Comparison of ENCODE assay signal across 8 cellular contexts in the genomic region with DNA sequence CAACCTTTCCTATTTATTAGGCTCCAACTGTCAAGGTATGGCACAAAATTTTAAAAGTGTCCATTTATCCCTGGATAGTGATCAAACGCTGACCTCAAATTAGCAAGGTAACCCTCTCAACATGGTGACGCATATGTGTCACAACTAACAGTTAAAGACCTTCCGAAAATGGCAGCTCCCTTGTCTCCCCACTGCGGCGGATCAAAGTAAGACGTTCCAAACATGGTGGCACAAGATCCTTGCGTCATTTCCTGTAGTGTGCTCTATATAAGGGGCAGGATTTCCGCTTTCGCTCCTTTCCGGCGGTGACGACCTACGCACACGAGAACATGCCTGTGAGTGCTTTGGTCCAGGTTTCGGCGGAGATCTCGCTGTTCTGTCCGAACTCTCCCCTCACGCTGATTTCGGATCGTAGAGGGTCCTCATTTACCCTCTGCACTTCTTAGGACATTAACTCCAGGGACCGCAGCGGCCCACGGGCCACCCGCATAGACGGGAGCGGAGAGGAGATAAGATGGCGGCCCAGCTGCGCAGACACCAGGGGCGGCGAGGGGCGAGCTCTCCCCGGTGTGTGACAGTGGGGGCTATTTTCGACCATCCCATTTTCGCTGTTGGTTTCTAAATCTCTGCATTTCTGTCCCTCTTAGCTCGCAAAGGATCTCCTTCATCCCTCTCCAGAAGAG. TPM values are rescaled to one million over a fixed set of nuclear protein-coding genes. Genes with fewer than 3 reads are reported as not detected.
A peak's percentile ranks its signal among the peaks of the same experiment; 100 is the strongest.
DNase-seq lines count a peak whose midpoint lies in the region; TF ChIP-seq lines count a peak whose summit lies in the region.

RPS27 (plus strand) TSS at position 295 of the 683 bp plus-strand sequence; CDS start at position 330, 35 bp downstream.

- H3K4me1 ChIP-seq in SK-N-SH (ENCODE audit: control insufficient read depth in 1 of 2, insufficient read depth in 2 of 2, low read depth in 1 of 2, low read length in 1 of 2) (peaks cover 19 to 21% of the 10 kb centered on the region in 2 experiments; a peak in 3 of 4 replicates), suprapubic skin (peaks cover 43% of the 10 kb centered on the region)

- peaks cover 56% of the 10 kb centered on the region for H3F3A ChIP-seq in SK-N-SH (replicated peaks; ENCODE audit: insufficient read depth)

- TF ChIP-seq CTCF in HFF-Myc (IDR thresholded peaks at IDR 0.05; ENCODE audit: low read depth, low read length, missing control alignments) (no peak), SK-N-SH (IDR thresholded peaks at IDR 0.05) (no peak), suprapubic skin (IDR thresholded peaks at IDR 0.05) (no peak)

- H3K36me3 ChIP-seq in SK-N-SH (replicated peaks in 1 of 2; ENCODE audit: control insufficient read depth in 1 of 2, insufficient read depth in 2 of 2, low read length in 1 of 2) (peaks cover 23 to 35% of the 10 kb centered on the region in 2 experiments), suprapubic skin (peaks cover 29% of the 10 kb centered on the region)

- DNase-seq in GF-D8 (lab: John Stamatoyannopoulos, UW) (peak; percentile 93), HFF-Myc (ENCODE audit: extremely low read depth, low read depth) (peak; percentile 97), NCI-H1048 (lab: John Stamatoyannopoulos, UW) (peak; percentile 98), SK-N-SH (peak; percentile 90), germinal center (ENCODE audit: low spot score) (peak; percentile 94), non-pigmented ciliary epithelial cell (ENCODE audit: low read depth) (peak; percentile 92), suprapubic skin (ENCODE audit: low spot score in 2 of 2) (peak; percentile 93 to 96)
- peak; percentile 82 for DNase-seq in activated naive CD4-positive, alpha-beta T cell treated with anti-CD3 and anti-CD28 coated beads, Interleukin-2, amount 50 U/mL, for 16 hours

- H3K79me2 ChIP-seq in SK-N-SH (ENCODE audit: insufficient read depth): peaks cover 29% of the 10 kb centered on the region

- TF ChIP-seq RAD21 in SK-N-SH (IDR thresholded peaks at IDR 0.05; ENCODE audit: low read length): no peak

- H3K4me3 ChIP-seq in HFF-Myc (replicated peaks; ENCODE audit: low read depth, low read length) (peak within 1 kb of the TSS; percentile 79), SK-N-SH (ENCODE audit: low read depth in 2 of 2, low read length in 1 of 2) (peak within 1 kb of the TSS; percentile 82 to 85), suprapubic skin (peak within 1 kb of the TSS; percentile 90)

- H2AFZ ChIP-seq in SK-N-SH (ENCODE audit: low read depth): peak within 1 kb of the TSS; percentile 87

- CTCF ChIA-PET in SK-N-SH (lab: Yijun Ruan, JAX): interaction anchor here (0.6 to 3.3 kb wide), 8 partner anchors 27 to 313 kb away, joined by 3 to 12 read pairs (median 4); partner anchors contain the start of genes DENND4B and SLC39A1

- POLR2A ChIA-PET in SK-N-SH (lab: Yijun Ruan, JAX): interaction anchor here (0.5 to 2.5 kb wide), 50 partner anchors 8 to 356 kb away, joined by 3 to 59 read pairs (median 4); partner anchors contain the start of genes CHTOP, CREB3L4, CRTC2 and DENND4B

- TF ChIP-seq POLR2A in suprapubic skin (IDR thresholded peaks at IDR 0.05): peak; percentile 99 to 100

- H3K27me3 ChIP-seq in SK-N-SH (ENCODE audit: insufficient read depth) (no peaks in the 10 kb centered on the region), suprapubic skin (no peaks in the 10 kb centered on the region)

- peak within 1 kb of the TSS; percentile 83 for H3K4me2 ChIP-seq in SK-N-SH

- H3K9me3 ChIP-seq in SK-N-SH (no peaks in the 10 kb centered on the region), suprapubic skin (no peaks in the 10 kb centered on the region)

- H3K27ac ChIP-seq in SK-N-SH (ENCODE audit: low read depth in 2 of 2, low read length in 1 of 2) (peak within 1 kb of the TSS; percentile 79 to 92), suprapubic skin (peak within 1 kb of the TSS; percentile 97)

- TF ChIP-seq EP300 in SK-N-SH (IDR thresholded peaks at IDR 0.05; ENCODE audit: borderline replicate concordance in 1 of 2, low read depth in 1 of 2, low read length in 1 of 2) (no peak), suprapubic skin (IDR thresholded peaks at IDR 0.05) (no peak)

- no peaks in the 10 kb centered on the region for H3K9me2 ChIP-seq in SK-N-SH

- H3K9ac ChIP-seq in SK-N-SH: peak within 1 kb of the TSS; percentile 92

- H4K20me1 ChIP-seq in SK-N-SH (ENCODE audit: insufficient read depth): peaks cover 8% of the 10 kb centered on the region; the same call in 1 of the 2 replicates

- 1% methylated on average over 25 of the region's 36 CpGs for WGBS in SK-N-SH (ENCODE audit: low lambda C conversion rate)
- 0% methylated on average over 32 of the region's 36 CpGs for WGBS in suprapubic skin

TF ChIP-seq in SK-N-SH, 30 proteins besides CTCF, POLR2A, EP300 and RAD21 (continues in another document):
- no peak for TF ChIP-seq NFIC (IDR thresholded peaks at IDR 0.05; ENCODE audit: borderline replicate concordance)
- TF ChIP-seq YY1 (IDR thresholded peaks at IDR 0.05; ENCODE audit: low read depth): peak; percentile 98
- no peak for TF ChIP-seq IRF3 (IDR thresholded peaks at IDR 0.05; ENCODE audit: low read depth, low read length)
- TF ChIP-seq EZH2phosphoT487 (IDR thresholded peaks at IDR 0.05; ENCODE audit: borderline replicate concordance, low read depth): no peak
- no peak for TF ChIP-seq MEF2A (IDR thresholded peaks at IDR 0.05; ENCODE audit: borderline replicate concordance, low read depth)
- no peak for TF ChIP-seq SMC3 (IDR thresholded peaks at IDR 0.05; ENCODE audit: low read depth, low read length)
- TF ChIP-seq REST (IDR thresholded peaks at IDR 0.05; ENCODE audit: low read depth, low read length): peak; percentile 67
- TF ChIP-seq GATA2 (CRISPR knock-in tag; IDR thresholded peaks at IDR 0.05): no peak
- TF ChIP-seq, protein P1, sequence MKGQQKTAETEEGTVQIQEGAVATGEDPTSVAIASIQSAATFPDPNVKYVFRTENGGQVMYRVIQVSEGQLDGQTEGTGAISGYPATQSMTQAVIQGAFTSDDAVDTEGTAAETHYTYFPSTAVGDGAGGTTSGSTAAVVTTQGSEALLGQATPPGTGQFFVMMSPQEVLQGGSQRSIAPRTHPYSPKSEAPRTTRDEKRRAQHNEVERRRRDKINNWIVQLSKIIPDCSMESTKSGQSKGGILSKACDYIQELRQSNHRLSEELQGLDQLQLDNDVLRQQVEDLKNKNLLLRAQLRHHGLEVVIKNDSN (IDR thresholded peaks at IDR 0.05; ENCODE audit: borderline replicate concordance, low read depth): no peak
- TF ChIP-seq ELF1 (IDR thresholded peaks at IDR 0.05): peak; percentile 98
- TF ChIP-seq, protein P2, sequence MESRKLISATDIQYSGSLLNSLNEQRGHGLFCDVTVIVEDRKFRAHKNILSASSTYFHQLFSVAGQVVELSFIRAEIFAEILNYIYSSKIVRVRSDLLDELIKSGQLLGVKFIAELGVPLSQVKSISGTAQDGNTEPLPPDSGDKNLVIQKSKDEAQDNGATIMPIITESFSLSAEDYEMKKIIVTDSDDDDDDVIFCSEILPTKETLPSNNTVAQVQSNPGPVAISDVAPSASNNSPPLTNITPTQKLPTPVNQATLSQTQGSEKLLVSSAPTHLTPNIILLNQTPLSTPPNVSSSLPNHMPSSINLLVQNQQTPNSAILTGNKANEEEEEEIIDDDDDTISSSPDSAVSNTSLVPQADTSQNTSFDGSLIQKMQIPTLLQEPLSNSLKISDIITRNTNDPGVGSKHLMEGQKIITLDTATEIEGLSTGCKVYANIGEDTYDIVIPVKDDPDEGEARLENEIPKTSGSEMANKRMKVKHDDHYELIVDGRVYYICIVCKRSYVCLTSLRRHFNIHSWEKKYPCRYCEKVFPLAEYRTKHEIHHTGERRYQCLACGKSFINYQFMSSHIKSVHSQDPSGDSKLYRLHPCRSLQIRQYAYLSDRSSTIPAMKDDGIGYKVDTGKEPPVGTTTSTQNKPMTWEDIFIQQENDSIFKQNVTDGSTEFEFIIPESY (IDR thresholded peaks at IDR 0.05; ENCODE audit: borderline replicate concordance, low read depth): 0 out of 2 replicates have a peak, but pooled peaks have one; percentile 65
- no peak for TF ChIP-seq RXRA (IDR thresholded peaks at IDR 0.05; ENCODE audit: borderline replicate concordance, low read depth)

RNA-seq across cellular contexts. Expression of gene RPS27, which starts in this region (rescaled TPM):
- 7,060 and 7,825 TPM in 2 replicates for polyA plus RNA-seq in SK-N-SH (2012; rRNA removed)
- 7,273 and 7,725 TPM in 2 replicates for polyA plus RNA-seq in SK-N-SH (2012; cell fraction: cytosol; rRNA removed)
- 1,498 and 1,581 TPM in 2 replicates for polyA plus RNA-seq in SK-N-SH (2012; cell fraction: nucleus; rRNA removed)
- 1,000 to 10,000 TPM; 1,261 to 3,096 (median 2,718) TPM for total RNA-seq in suprapubic skin

Comparison
In these comparisons a context has a peak if more than half of its experiments do, and no peak if none do; other contexts are left out.
1. Peak in every context shown above with its lines: DNase-seq, H3K4me3 ChIP-seq and H3K27ac ChIP-seq.